In genomic region chr1:227793079-227793947, GRCh38 we compare ENCODE assay signal across 21 cellular contexts. TPM values are rescaled to one million over a fixed set of nuclear protein-coding genes. Genes with fewer than 3 reads are reported as not detected.
A peak's percentile ranks its signal among the peaks of the same experiment; 100 is the strongest.
DNase-seq lines count a peak whose midpoint lies in the region; ATAC-seq and TF ChIP-seq lines count a peak whose summit lies in the region.
"Had no signal": no experiment of that assay in that cellular context is flagged by ENCODE, and none has a peak within 500 bp of the region (broad histone marks: within the 10 kb centered on the region; RNA-seq: fewer than 3 reads in every experiment).

No MANE protein-coding gene starts in this region.

- no peaks in the 10 kb centered on the region for H3K9me3 ChIP-seq in HUES48 (ENCODE audit: control insufficient read depth, insufficient read depth, low read length)
- no peaks in the 10 kb centered on the region for H3K9me3 ChIP-seq in thyroid gland
- H3K9me3 ChIP-seq: right lobe of liver, SJSA1 had no signal

- no peaks in the 10 kb centered on the region for H3K36me3 Mint-ChIP-seq in stimulated activated memory B cell treated with anti-CD40 and anti-IgM and Interleukin-4, amounts not matched to agents 10 μg/mL and 1 μg/mL and 100 μg/mL, for 72 hours
- H3K36me3 Mint-ChIP-seq in activated T-cell treated with anti-CD3 and anti-CD28 coated beads, Interleukin-2, amount 50 U/mL, for 4 hours (ENCODE audit: insufficient read depth) = no peaks in the 10 kb centered on the region
- H3K36me3 Mint-ChIP-seq: natural killer cell treated with Interleukin-12 subunit alpha and Interleukin-12 subunit beta and Interleukin-15 and Interleukin-18, amount 100 ng/mL, for 72 hours had no signal

- intact Hi-C loops in sciatic nerve (cut with DNase I) (no loop called here), thyroid gland (cut with DNase I) (no loop called here)

- H3K27ac ChIP-seq in HUES48 (ENCODE audit: low read depth, low read length) (peak overlapping the region; percentile 32), thyroid gland (no peak overlapping the region)
- H3K27ac ChIP-seq: right lobe of liver, SJSA1 had no signal

- H3K27me3 ChIP-seq in HUES48 (ENCODE audit: control insufficient read depth, insufficient read depth, low read length) = peaks cover 15% of the 10 kb centered on the region
- no peaks in the 10 kb centered on the region for H3K27me3 ChIP-seq in thyroid gland
- H3K27me3 ChIP-seq: right lobe of liver, SJSA1 had no signal

- peak; percentile 15 for ATAC-seq in sciatic nerve
- ATAC-seq in stimulated activated memory B cell treated with anti-CD40 and anti-IgM and Interleukin-4, amounts not matched to agents 10 μg/mL and 1 μg/mL and 100 μg/mL, for 72 hours = no peak
- no peak for ATAC-seq in activated T-cell treated with anti-CD3 and anti-CD28 coated beads, Interleukin-2, amount 50 U/mL, for 4 hours
- ATAC-seq: activated naive CD8-positive, alpha-beta T cell treated with anti-CD3 and anti-CD28 coated beads, Interleukin-2, amount 50 U/mL, for 24 hours; effector memory CD8-positive, alpha-beta T cell; natural killer cell treated with Interleukin-12 subunit alpha and Interleukin-12 subunit beta and Interleukin-15 and Interleukin-18, amount 100 ng/mL, for 72 hours had no signal

- no peak overlapping the region for H3K27ac Mint-ChIP-seq in stimulated activated memory B cell treated with anti-CD40 and anti-IgM and Interleukin-4, amounts not matched to agents 10 μg/mL and 1 μg/mL and 100 μg/mL, for 72 hours
- H3K27ac Mint-ChIP-seq: activated CD4-positive, alpha-beta T cell treated with anti-CD3 and anti-CD28 coated beads, Interleukin-2, amount 10 ng/mL, durations not matched to agents 7 days and 5 days; activated naive CD8-positive, alpha-beta T cell treated with anti-CD3 and anti-CD28 coated beads, Interleukin-2, amount 50 U/mL, for 24 hours; activated T-cell treated with anti-CD3 and anti-CD28 coated beads, Interleukin-2, amount 50 U/mL, for 24 hours; effector memory CD8-positive, alpha-beta T cell; natural killer cell treated with Interleukin-12 subunit alpha and Interleukin-12 subunit beta and Interleukin-15 and Interleukin-18, amount 100 ng/mL, for 72 hours had no signal

- no peak overlapping the region for H3K4me3 ChIP-seq in HUES48 (ENCODE audit: low read depth, low read length)
- H3K4me3 ChIP-seq in thyroid gland (replicated peaks in 1 of 3) = no peak overlapping the region
- H3K4me3 ChIP-seq: right lobe of liver, SJSA1 had no signal

- peaks cover 5% of the 10 kb centered on the region for H3K4me1 Mint-ChIP-seq in stimulated activated memory B cell treated with anti-CD40 and anti-IgM and Interleukin-4, amounts not matched to agents 10 μg/mL and 1 μg/mL and 100 μg/mL, for 72 hours
- H3K4me1 Mint-ChIP-seq in activated T-cell treated with anti-CD3 and anti-CD28 coated beads, Interleukin-2, amount 50 U/mL, for 4 hours (ENCODE audit: low read depth) = peaks cover 3% of the 10 kb centered on the region

- DNase-seq in D341Med (ENCODE audit: low spot score) = peak; percentile 26
- DNase-seq in germinal center (ENCODE audit: low spot score) = peak; percentile 1
- DNase-seq in sciatic nerve (ENCODE audit: low spot score) = no peak
- no peak for DNase-seq in thyroid gland
- no peak for DNase-seq in NCI-H446 (lab: John Stamatoyannopoulos, UW)
- no peak for DNase-seq in activated T-cell treated with anti-CD3 and anti-CD28 coated beads, Interleukin-2, amount 50 U/mL, for 4 hours
- DNase-seq: activated CD4-positive, alpha-beta T cell treated with anti-CD3 and anti-CD28 coated beads, Interleukin-2, amount 10 ng/mL, durations not matched to agents 7 days and 5 days; activated naive CD8-positive, alpha-beta T cell treated with anti-CD3 and anti-CD28 coated beads, Interleukin-2, amount 50 U/mL, for 24 hours; activated T-cell treated with anti-CD3 and anti-CD28 coated beads, Interleukin-2, amount 50 U/mL, for 24 hours; effector memory CD8-positive, alpha-beta T cell; GF-D8; NCI-H1417 treated with DMSO at 0.1 percent for 48 hours had no signal

- no peak for TF ChIP-seq POLR2A in thyroid gland (IDR thresholded peaks at IDR 0.05)

- H3K9me3 Mint-ChIP-seq in stimulated activated memory B cell treated with anti-CD40 and anti-IgM and Interleukin-4, amounts not matched to agents 10 μg/mL and 1 μg/mL and 100 μg/mL, for 72 hours = no peaks in the 10 kb centered on the region
- H3K9me3 Mint-ChIP-seq in activated T-cell treated with anti-CD3 and anti-CD28 coated beads, Interleukin-2, amount 50 U/mL, for 4 hours = no peaks in the 10 kb centered on the region
- H3K9me3 Mint-ChIP-seq: activated CD4-positive, alpha-beta T cell treated with anti-CD3 and anti-CD28 coated beads, Interleukin-2, amount 10 ng/mL, durations not matched to agents 7 days and 5 days; activated naive CD8-positive, alpha-beta T cell treated with anti-CD3 and anti-CD28 coated beads, Interleukin-2, amount 50 U/mL, for 24 hours; activated T-cell treated with anti-CD3 and anti-CD28 coated beads, Interleukin-2, amount 50 U/mL, for 24 hours; central memory CD8-positive, alpha-beta T cell; effector memory CD8-positive, alpha-beta T cell; natural killer cell treated with Interleukin-12 subunit alpha and Interleukin-12 subunit beta and Interleukin-15 and Interleukin-18, amount 100 ng/mL, for 72 hours had no signal

- H3K36me3 ChIP-seq in HUES48 (ENCODE audit: control insufficient read depth, insufficient read depth, low read length) = no peaks in the 10 kb centered on the region
- H3K36me3 ChIP-seq in thyroid gland = no peaks in the 10 kb centered on the region
- H3K36me3 ChIP-seq: right lobe of liver, SJSA1 had no signal

- H3K27me3 Mint-ChIP-seq in stimulated activated memory B cell treated with anti-CD40 and anti-IgM and Interleukin-4, amounts not matched to agents 10 μg/mL and 1 μg/mL and 100 μg/mL, for 72 hours = peaks cover 26% of the 10 kb centered on the region
- H3K27me3 Mint-ChIP-seq in activated T-cell treated with anti-CD3 and anti-CD28 coated beads, Interleukin-2, amount 50 U/mL, for 4 hours (ENCODE audit: low read depth) = no peaks in the 10 kb centered on the region
- H3K27me3 Mint-ChIP-seq: activated naive CD8-positive, alpha-beta T cell treated with anti-CD3 and anti-CD28 coated beads, Interleukin-2, amount 50 U/mL, for 24 hours; activated T-cell treated with anti-CD3 and anti-CD28 coated beads, Interleukin-2, amount 50 U/mL, for 24 hours; central memory CD8-positive, alpha-beta T cell had no signal

- H3K4me3 Mint-ChIP-seq in stimulated activated memory B cell treated with anti-CD40 and anti-IgM and Interleukin-4, amounts not matched to agents 10 μg/mL and 1 μg/mL and 100 μg/mL, for 72 hours = no peak overlapping the region
- H3K4me3 Mint-ChIP-seq in activated T-cell treated with anti-CD3 and anti-CD28 coated beads, Interleukin-2, amount 50 U/mL, for 4 hours = no peak overlapping the region
- H3K4me3 Mint-ChIP-seq: activated CD4-positive, alpha-beta T cell treated with anti-CD3 and anti-CD28 coated beads, Interleukin-2, amount 10 ng/mL, durations not matched to agents 7 days and 5 days; activated naive CD8-positive, alpha-beta T cell treated with anti-CD3 and anti-CD28 coated beads, Interleukin-2, amount 50 U/mL, for 24 hours; activated T-cell treated with anti-CD3 and anti-CD28 coated beads, Interleukin-2, amount 50 U/mL, for 24 hours; central memory CD8-positive, alpha-beta T cell; effector memory CD8-positive, alpha-beta T cell; natural killer cell treated with Interleukin-12 subunit alpha and Interleukin-12 subunit beta and Interleukin-15 and Interleukin-18, amount 100 ng/mL, for 72 hours had no signal

- no peak for TF ChIP-seq CTCF in thyroid gland (IDR thresholded peaks at IDR 0.05)

- no peak overlapping the region for H3K9ac ChIP-seq in HUES48 (ENCODE audit: low read depth, low read length)

- WGBS in thyroid gland, 2 donors = 50 to 80% methylated on average over 2 of the region's 10 CpGs

- peaks cover 15% of the 10 kb centered on the region for H3K4me1 ChIP-seq in HUES48 (ENCODE audit: control insufficient read depth, insufficient read depth, low read length)
- peaks cover 5 to 17% of the 10 kb centered on the region in 2 donors for H3K4me1 ChIP-seq in thyroid gland
- H3K4me1 ChIP-seq: right lobe of liver had no signal

RNA-seq across cellular contexts. Expression of gene PRSS38, which starts 22.2 kb away (rescaled TPM):
- total RNA-seq in sciatic nerve = not detected
- total RNA-seq in thyroid gland = not detected
- total RNA-seq in activated T-cell treated with anti-CD3 and anti-CD28 coated beads, Interleukin-2, amount 50 U/mL, for 4 hours = not detected
- total RNA-seq: activated CD4-positive, alpha-beta T cell treated with anti-CD3 and anti-CD28 coated beads, Interleukin-2, amount 10 ng/mL, durations not matched to agents 7 days and 5 days; fibroblast of villous mesenchyme; LHCN-M2; lower leg skin; natural killer cell treated with Interleukin-12 subunit alpha and Interleukin-12 subunit beta and Interleukin-15 and Interleukin-18, amount 100 ng/mL, for 72 hours; right lobe of liver; SJSA1 had no signal

RNA-seq across cellular contexts. Expression of gene SNAP47, which starts 58.1 kb away (rescaled TPM):
- total RNA-seq in sciatic nerve (32.3 TPM), thyroid gland (10 to 100 TPM; 50.4 to 72.6 (median 65.0) TPM)
- total RNA-seq in activated T-cell treated with anti-CD3 and anti-CD28 coated beads, Interleukin-2, amount 50 U/mL, for 4 hours = 10 to 100 TPM; 28.9 to 30.0 (median 29.6) TPM

RNA-seq across cellular contexts. Expression of gene JMJD4, which starts 58.2 kb away (rescaled TPM):
- total RNA-seq in sciatic nerve (13.4 TPM), thyroid gland (10 to 100 TPM; 20.6 to 31.7 (median 28.8) TPM)
- 10 to 100 TPM; 42.2 to 49.0 (median 45.4) TPM for total RNA-seq in activated T-cell treated with anti-CD3 and anti-CD28 coated beads, Interleukin-2, amount 50 U/mL, for 4 hours

Comparison
In these comparisons a context has a peak if more than half of its experiments do, and no peak if none do; other contexts are left out.
1. DNase-seq: peak in D341Med (single experiment) and germinal center (single experiment); none in sciatic nerve (single experiment), thyroid gland (0 of 2), NCI-H446 (0 of 2) and activated T-cell treated with anti-CD3 and anti-CD28 coated beads, Interleukin-2, amount 50 U/mL, for 4 hours (single experiment).